In genomic region chr20:17529586-17529985, GRCh38 we compare ENCODE assay signal across 32 cellular contexts.
"Had no signal": no experiment of that assay in that cellular context is flagged by ENCODE, and none has a peak within 500 bp of the region (broad histone marks: within the 10 kb centered on the region; RNA-seq: fewer than 3 reads in every experiment).

No MANE protein-coding gene starts in this region.

- DNase-seq: activated CD4-positive, alpha-beta T cell treated with anti-CD3 and anti-CD28 coated beads for 36 hours; activated CD4-positive, alpha-beta T cell treated with anti-CD3 and anti-CD28 coated beads, Interleukin-2, amount 10 ng/mL, durations not matched to agents 7 days and 5 days; activated CD4-positive, alpha-beta T cell treated with anti-CD3 and anti-CD28 coated beads, Interleukin-2, amount 50 U/mL, for 48 hours; activated CD8-positive, alpha-beta T cell treated with anti-CD3 and anti-CD28 coated beads, Interleukin-2, amount 10 ng/mL, durations not matched to agents 7 days and 5 days; activated effector memory CD4-positive, alpha-beta T cell treated with Interleukin-2 at 50 U/mL for 16 hours; activated naive CD4-positive, alpha-beta T cell treated with anti-CD3 and anti-CD28 coated beads, Interleukin-2, amount 10 ng/mL, durations not matched to agents 7 days and 5 days; activated naive CD8-positive, alpha-beta T cell treated with anti-CD3 and anti-CD28 coated beads, Interleukin-2, amount 50 U/mL, for 24 hours; activated T-cell treated with anti-CD3 and anti-CD28 coated beads, Interleukin-2, amount 50 U/mL, for 24 hours; anterior cingulate cortex; caudate nucleus; cerebellar nuclear complex; MM.1S; NCI-H1092 treated with DMSO at 0.1 percent for 48 hours; NCI-H1417; NCI-H146; NCI-H187 treated with DMSO at 0.1 percent for 48 hours; NCI-H2081; NCI-H2171 treated with DMSO at 0.1 percent for 48 hours; NCI-H2227 treated with DMSO at 0.1 percent for 48 hours; NCI-H446 treated with DMSO at 0.1 percent for 48 hours; NCI-H524 treated with DMSO at 0.1 percent for 48 hours; NK-92 treated with Interleukin-12 subunit alpha and Interleukin-12 subunit beta, amount 100 ng/mL, for 24 hours; PC-9; SIG-M5; SW 1271 had no signal

- H3K27ac Mint-ChIP-seq: activated CD4-positive, alpha-beta T cell treated with anti-CD3 and anti-CD28 coated beads for 36 hours; activated naive CD8-positive, alpha-beta T cell; activated naive CD8-positive, alpha-beta T cell treated with anti-CD3 and anti-CD28 coated beads, Interleukin-2, amount 50 U/mL, for 24 hours; activated T-cell treated with anti-CD3 and anti-CD28 coated beads, Interleukin-2, amount 50 U/mL, for 24 hours had no signal

- H3K4me3 ChIP-seq: PC-9 had no signal

- H3K27ac ChIP-seq: KMS-11, PC-9, RWPE1 had no signal

- H3K36me3 Mint-ChIP-seq: activated naive CD4-positive, alpha-beta T cell treated with anti-CD3 and anti-CD28 coated beads, Interleukin-2, amount 10 ng/mL, durations not matched to agents 7 days and 5 days; activated naive CD8-positive, alpha-beta T cell; brain had no signal

- H3K9me3 Mint-ChIP-seq: activated CD4-positive, alpha-beta T cell treated with anti-CD3 and anti-CD28 coated beads, Interleukin-2, amount 10 ng/mL, durations not matched to agents 7 days and 5 days; activated naive CD4-positive, alpha-beta T cell treated with anti-CD3 and anti-CD28 coated beads, Interleukin-2, amount 10 ng/mL, durations not matched to agents 7 days and 5 days; activated naive CD8-positive, alpha-beta T cell treated with anti-CD3 and anti-CD28 coated beads, Interleukin-2, amount 50 U/mL, for 24 hours; activated T-cell treated with anti-CD3 and anti-CD28 coated beads, Interleukin-2, amount 50 U/mL, for 24 hours; T-helper 2 cell treated with Interferon-gamma antibody and Interleukin-4, amounts not matched to agents 5 μg/mL and 100 μg/mL, for 36 hours had no signal

- ATAC-seq: activated CD4-positive, alpha-beta T cell treated with anti-CD3 and anti-CD28 coated beads for 36 hours; activated CD8-positive, alpha-beta T cell treated with anti-CD3 and anti-CD28 coated beads, Interleukin-2, amount 10 ng/mL, durations not matched to agents 7 days and 5 days; activated naive CD8-positive, alpha-beta T cell treated with anti-CD3 and anti-CD28 coated beads, Interleukin-2, amount 50 U/mL, for 24 hours; Right ventricle myocardium inferior; SK-N-SH treated with all-trans-retinoic acid at 6 μM for 48 hours had no signal

- H2AFZ ChIP-seq: PC-9 had no signal
